ENCODE assay signal across 27 cellular contexts in genomic region chr19:29483641-29483920, GRCh38. TPM values are rescaled to one million over a fixed set of nuclear protein-coding genes. Genes with fewer than 3 reads are reported as not detected.
"Had no signal": no experiment of that assay in that cellular context is flagged by ENCODE, and none has a peak within 500 bp of the region (broad histone marks: within the 10 kb centered on the region; RNA-seq: fewer than 3 reads in every experiment).

No MANE protein-coding gene starts in this region.

- H3K4me1 ChIP-seq: breast epithelium, foreskin keratinocyte, left lung, testis, upper lobe of left lung had no signal

- H3K4me3 Mint-ChIP-seq: activated naive CD4-positive, alpha-beta T cell treated with anti-CD3 and anti-CD28 coated beads, Interleukin-2, amount 50 U/mL, for 24 hours; activated T-cell treated with anti-CD3 and anti-CD28 coated beads, Interleukin-2, amount 50 U/mL, for 4 hours; effector memory CD8-positive, alpha-beta T cell; memory B cell; naive B cell; neural crest cell; stimulated activated naive CD8-positive, alpha-beta T cell treated with anti-CD3 and anti-CD28 coated beads, Interleukin-15, Interleukin-2, amounts not matched to agents 100 ng/mL and 50 ng/mL, for 24 hours; T-cell had no signal

- H3K4me3 ChIP-seq: breast epithelium, left lung, mucosa of descending colon, testis, upper lobe of left lung had no signal

- H3K27ac Mint-ChIP-seq: activated naive CD4-positive, alpha-beta T cell treated with anti-CD3 and anti-CD28 coated beads, Interleukin-2, amount 50 U/mL, for 24 hours; effector memory CD8-positive, alpha-beta T cell; memory B cell; naive B cell; progenitor cell of endocrine pancreas; stimulated activated naive CD8-positive, alpha-beta T cell treated with anti-CD3 and anti-CD28 coated beads, Interleukin-15, Interleukin-2, amounts not matched to agents 100 ng/mL and 50 ng/mL, for 24 hours; T-cell had no signal

- H3K36me3 Mint-ChIP-seq: activated naive CD4-positive, alpha-beta T cell treated with anti-CD3 and anti-CD28 coated beads, Interleukin-2, amount 50 U/mL, for 24 hours; T-cell had no signal

- H3K36me3 ChIP-seq: breast epithelium, left lung, upper lobe of left lung had no signal

- H3K9me3 ChIP-seq: mucosa of descending colon, SK-N-SH, testis had no signal

- H3K27ac ChIP-seq: breast epithelium, epithelial cell of prostate, foreskin keratinocyte, left lung, testis, upper lobe of left lung had no signal

- ATAC-seq: activated CD4-positive, CD25-positive, alpha-beta regulatory T cell treated with anti-CD3 and anti-CD28 coated beads, Interleukin-2, amount 50 U/mL, for 24 hours; activated T-cell treated with anti-CD3 and anti-CD28 coated beads, Interleukin-2, amount 50 U/mL, for 4 hours; effector memory CD8-positive, alpha-beta T cell; foreskin keratinocyte; left lung; mucosa of descending colon; T-cell had no signal

- H3K9me3 Mint-ChIP-seq: activated naive CD4-positive, alpha-beta T cell treated with anti-CD3 and anti-CD28 coated beads, Interleukin-2, amount 50 U/mL, for 24 hours had no signal

- H3K27me3 ChIP-seq: foreskin keratinocyte, testis, upper lobe of left lung had no signal

- DNase-seq: activated CD4-positive, alpha-beta T cell treated with anti-CD3 and anti-CD28 coated beads, Interleukin-2, amount 50 U/mL, for 1 hour; activated T-cell treated with anti-CD3 and anti-CD28 coated beads, Interleukin-2, amount 50 U/mL, for 4 hours; dermis blood vessel endothelial cell; effector memory CD8-positive, alpha-beta T cell; foreskin keratinocyte; hypothalamus; kidney; left lung; naive B cell; SHP77 treated with DMSO at 0.1 percent for 48 hours; SK-N-SH; T-cell; testis had no signal

- H3K4me1 Mint-ChIP-seq: activated naive CD4-positive, alpha-beta T cell treated with anti-CD3 and anti-CD28 coated beads, Interleukin-2, amount 50 U/mL, for 24 hours; memory B cell; naive B cell; neural crest cell; T-cell had no signal

RNA-seq across cellular contexts. Expression of gene VSTM2B, which starts 42.2 kb away (rescaled TPM):
- total RNA-seq: activated T-cell treated with anti-CD3 and anti-CD28 coated beads, Interleukin-2, amount 50 U/mL, for 4 hours; astrocyte; breast epithelium; dermis blood vessel endothelial cell; fibroblast of lung; foreskin keratinocyte; kidney; left lung; omental fat pad; progenitor cell of endocrine pancreas; skeletal muscle tissue; T-cell; upper lobe of left lung had no signal
